ENCODE assay signal across 11 cellular contexts in genomic region chr10:8044331-8044907, GRCh38. TPM values are rescaled to one million over a fixed set of nuclear protein-coding genes. Genes with fewer than 3 reads are reported as not detected.
A peak's percentile ranks its signal among the peaks of the same experiment; 100 is the strongest.
DNase-seq lines count a peak whose midpoint lies in the region; ATAC-seq and TF ChIP-seq lines count a peak whose summit lies in the region.
"Had no signal": no experiment of that assay in that cellular context is flagged by ENCODE, and none has a peak within 500 bp of the region (broad histone marks: within the 10 kb centered on the region; RNA-seq: fewer than 3 reads in every experiment).

No MANE protein-coding gene starts in this region.

- H3K4me2 ChIP-seq in parathyroid adenoma (ENCODE audit: low read length), result peak overlapping the region; percentile 96

- H3K27ac Mint-ChIP-seq in CD4-positive, alpha-beta memory T cell, result peak overlapping the region in 4 of 7 donors; percentile 17 to 79 (median 49)
- no peak overlapping the region for H3K27ac Mint-ChIP-seq in HFFc6
- no peak overlapping the region for H3K27ac Mint-ChIP-seq in effector memory CD8-positive, alpha-beta T cell

- H3K4me1 Mint-ChIP-seq in CD4-positive, alpha-beta memory T cell, result peaks cover 39 to 85% (median 60%) of the 10 kb centered on the region in 4 donors
- H3K4me1 Mint-ChIP-seq in HFFc6 (ENCODE audit: low read depth), result peaks cover 27% of the 10 kb centered on the region
- H3K4me1 Mint-ChIP-seq in effector memory CD8-positive, alpha-beta T cell (ENCODE audit: low read depth in 2 of 2), result peaks cover 56 to 68% of the 10 kb centered on the region in 2 donors

- peaks cover 0 to 25% (median 5%) of the 10 kb centered on the region in 8 donors for H3K9me3 Mint-ChIP-seq in CD4-positive, alpha-beta memory T cell
- H3K9me3 Mint-ChIP-seq in HFFc6, result no peaks in the 10 kb centered on the region
- H3K9me3 Mint-ChIP-seq in effector memory CD8-positive, alpha-beta T cell, result peaks cover 0 to under 1% of the 10 kb centered on the region in 2 donors

- peaks cover 85 to 86% of the 10 kb centered on the region in 2 donors for H3K27me3 Mint-ChIP-seq in CD4-positive, alpha-beta memory T cell
- H3K27me3 Mint-ChIP-seq in HFFc6 (ENCODE audit: insufficient read depth), result peaks cover 80% of the 10 kb centered on the region
- peaks cover 93 to 100% of the 10 kb centered on the region in 2 donors for H3K27me3 Mint-ChIP-seq in effector memory CD8-positive, alpha-beta T cell

- DNase-seq in CD4-positive, alpha-beta memory T cell, result peak in 1 of 5 donors; percentile 18
- no peak for DNase-seq in HFFc6
- DNase-seq in effector memory CD8-positive, alpha-beta T cell, result no peak
- no peak for DNase-seq in mucosa of gallbladder (ENCODE audit: low spot score)
- DNase-seq: caudate nucleus, DMS79 treated with DMSO at 0.1 percent for 48 hours, left colon, psoas muscle had no signal

- H3K27ac ChIP-seq in CD4-positive, alpha-beta memory T cell (ENCODE audit: low read depth, low read length), result no peak overlapping the region
- H3K27ac ChIP-seq in parathyroid adenoma, result no peak overlapping the region
- H3K27ac ChIP-seq: psoas muscle had no signal

- peaks cover 0 to 4% of the 10 kb centered on the region in 2 donors for H3K36me3 Mint-ChIP-seq in CD4-positive, alpha-beta memory T cell
- H3K36me3 Mint-ChIP-seq in HFFc6 (ENCODE audit: low read depth), result 0 out of 2 replicates have a peak, but pooled peaks cover 5% of the 10 kb centered on the region
- peaks cover 64% of the 10 kb centered on the region for H3K36me3 Mint-ChIP-seq in effector memory CD8-positive, alpha-beta T cell (ENCODE audit: insufficient read depth)

- CTCF ChIA-PET in CD4-positive, alpha-beta memory T cell (lab: Charles Lee; ENCODE audit: partially characterized antibody), result no interaction called here

- H3K27me3 ChIP-seq in CD4-positive, alpha-beta memory T cell (ENCODE audit: insufficient read depth, low read length), result peaks cover 94% of the 10 kb centered on the region
- no peaks in the 10 kb centered on the region for H3K27me3 ChIP-seq in parathyroid adenoma (ENCODE audit: control insufficient read depth, insufficient read depth, low read length)

- intact Hi-C loops in CD4-positive, alpha-beta memory T cell (cut with micrococcal nuclease), result no loop called here

- no peaks in the 10 kb centered on the region for H3K9me3 ChIP-seq in CD4-positive, alpha-beta memory T cell (ENCODE audit: control insufficient read depth in 1 of 2, low read length in 2 of 2)
- no peaks in the 10 kb centered on the region for H3K9me3 ChIP-seq in parathyroid adenoma (ENCODE audit: control insufficient read depth, low read length)
- H3K9me3 ChIP-seq: psoas muscle had no signal

- H3K4me3 ChIP-seq in CD4-positive, alpha-beta memory T cell (ENCODE audit: low read length in 2 of 2), result no peak overlapping the region
- peak overlapping the region; percentile 79 for H3K4me3 ChIP-seq in parathyroid adenoma (ENCODE audit: low read depth, low read length)

- ATAC-seq in effector memory CD8-positive, alpha-beta T cell (replicated peaks), result no peak
- no peak for ATAC-seq in HG03520 (IDR thresholded peaks at IDR 0.05; ENCODE audit: unreplicated experiment)
- no peak for ATAC-seq in GM18520 (IDR thresholded peaks at IDR 0.05; ENCODE audit: unreplicated experiment)
- ATAC-seq: left colon had no signal

- no peak overlapping the region for H2AFZ ChIP-seq in parathyroid adenoma

- POLR2A ChIA-PET in CD4-positive, alpha-beta memory T cell (lab: Charles Lee; ENCODE audit: partially characterized antibody), result interaction anchor here (1.2 kb wide), 1 partner anchor 7 kb away, joined by 3 read pairs; no protein-coding TSS in a partner anchor

- peaks cover 74% of the 10 kb centered on the region for H3K4me1 ChIP-seq in CD4-positive, alpha-beta memory T cell (ENCODE audit: insufficient read depth, low read length)
- peaks cover 3% of the 10 kb centered on the region for H3K4me1 ChIP-seq in parathyroid adenoma

- no peak for TF ChIP-seq CTCF in HFFc6 (IDR thresholded peaks at IDR 0.05)
- TF ChIP-seq CTCF in parathyroid adenoma (IDR thresholded peaks at IDR 0.05), result no peak

- H3K79me2 ChIP-seq in parathyroid adenoma, result no peaks in the 10 kb centered on the region

- no peak overlapping the region for H3K9ac ChIP-seq in parathyroid adenoma

- no peaks in the 10 kb centered on the region for H3K36me3 ChIP-seq in CD4-positive, alpha-beta memory T cell (ENCODE audit: insufficient read depth, low read length)
- H3K36me3 ChIP-seq in parathyroid adenoma (ENCODE audit: control insufficient read depth, insufficient read depth, low read length), result no peaks in the 10 kb centered on the region

- peak overlapping the region; percentile 23 to 81 (median 42) for H3K4me3 Mint-ChIP-seq in CD4-positive, alpha-beta memory T cell
- peak overlapping the region; percentile 75 for H3K4me3 Mint-ChIP-seq in HFFc6
- H3K4me3 Mint-ChIP-seq in effector memory CD8-positive, alpha-beta T cell, result peak overlapping the region; percentile 57 to 67

RNA-seq across cellular contexts. Expression of gene GATA3, which starts 10.1 kb away (rescaled TPM):
- 10 to 100 TPM; 61.9 to 63.8 TPM for total RNA-seq in CD4-positive, alpha-beta memory T cell
- polyA plus RNA-seq in CD4-positive, alpha-beta memory T cell, result 10 to 100 TPM; 64.8 to 79.7 TPM
- under 1 TPM in 4 of 6 experiments, not detected in 2; 0.07 to 0.43 (median 0.16) TPM for total RNA-seq in HFFc6 (2021; fragmentation: NEBNext Ultra II Directional; extraction: Animal tissue kit (Norgen Biotek cat#: 25700))
- total RNA-seq in mucosa of gallbladder, result 1.5 TPM

Comparison
In these comparisons a context has a peak if more than half of its experiments do, and no peak if none do; other contexts are left out.
1. H3K27ac Mint-ChIP-seq: peak in CD4-positive, alpha-beta memory T cell (4 of 7); none in HFFc6 (single experiment) and effector memory CD8-positive, alpha-beta T cell (0 of 2).
2. RNA of gene GATA3, which starts 10.1 kb away (total RNA-seq): 61.9 to 63.8 TPM in CD4-positive, alpha-beta memory T cell; 1.5 TPM in mucosa of gallbladder (single experiment) and 0.07 to 0.43 TPM in HFFc6; every median in the first group is over 10 times any median in the second.
3. Peak in every context shown above with its lines, with median percentiles within 50 percentile points of each other: H3K4me3 Mint-ChIP-seq.